ENCODE assay signal across 8 cellular contexts in genomic region chr20:50957276-50957675, GRCh38. TPM values are rescaled to one million over a fixed set of nuclear protein-coding genes. Genes with fewer than 3 reads are reported as not detected.
DNase-seq lines count a peak whose midpoint lies in the region; ATAC-seq, FAIRE-seq and TF ChIP-seq lines count a peak whose summit lies in the region.

No MANE protein-coding gene starts in this region.

- peak overlapping the region; percentile 69 to 99 (median 99) for H3K4me3 ChIP-seq in keratinocyte (ENCODE audit: control insufficient read depth in 2 of 3, extremely low read depth in 1 of 3, insufficient read depth in 2 of 3, low read depth in 1 of 3, low read length in 3 of 3)
- H3K4me3 ChIP-seq in tibial artery, result peak overlapping the region; percentile 83 to 88

- H2AFZ ChIP-seq in keratinocyte (ENCODE audit: control insufficient read depth, low read length), result no peak overlapping the region

- H3K9me3 ChIP-seq in keratinocyte (ENCODE audit: control insufficient read depth, low read depth, low read length) (no peaks in the 10 kb centered on the region), tibial artery (no peaks in the 10 kb centered on the region)

- peak overlapping the region; percentile 94 for H3K9ac ChIP-seq in keratinocyte (ENCODE audit: control insufficient read depth, extremely low read depth, insufficient read depth, low read length)

- peak overlapping the region; percentile 100 for H3K27ac ChIP-seq in keratinocyte (ENCODE audit: control insufficient read depth, insufficient read depth, low read length)
- H3K27ac ChIP-seq in tibial artery, result peak overlapping the region; percentile 87 to 88

- peak overlapping the region; percentile 92 for H3K4me2 ChIP-seq in keratinocyte (ENCODE audit: control insufficient read depth, extremely low read depth, insufficient read depth, low read depth, low read length)

- TF ChIP-seq CTCF in keratinocyte (optimal IDR thresholded peaks at IDR 0.05 in 1 of 3, IDR thresholded peaks at IDR 0.05 in 1 of 3, conservative IDR thresholded peaks at IDR 0.05 in 1 of 3; ENCODE audit: extremely low read depth in 1 of 3, insufficient read depth in 2 of 3, low read length in 3 of 3) (no peak), tibial artery (IDR thresholded peaks at IDR 0.05) (no peak), D721Med (IDR thresholded peaks at IDR 0.05; ENCODE audit: insufficient read depth, missing control alignments) (no peak)

- FAIRE-seq in keratinocyte (lab: Jason Lieb, UNC), result no peak
- no peak for FAIRE-seq in D721Med (lab: Jason Lieb, UNC)

- no peaks in the 10 kb centered on the region for H3K9me3 Mint-ChIP-seq in activated CD4-positive, alpha-beta T cell treated with anti-CD3 and anti-CD28 coated beads, Interleukin-2, amount 10 ng/mL, durations not matched to agents 24 days and 14 days
- no peaks in the 10 kb centered on the region for H3K9me3 Mint-ChIP-seq in activated naive CD8-positive, alpha-beta T cell treated with anti-CD3 and anti-CD28 coated beads, Interleukin-2, amount 10 ng/mL, durations not matched to agents 7 days and 5 days

- H3K4me3 Mint-ChIP-seq in activated CD4-positive, alpha-beta T cell treated with anti-CD3 and anti-CD28 coated beads, Interleukin-2, amount 10 ng/mL, durations not matched to agents 24 days and 14 days, result peak overlapping the region; percentile 99
- H3K4me3 Mint-ChIP-seq in activated naive CD8-positive, alpha-beta T cell treated with anti-CD3 and anti-CD28 coated beads, Interleukin-2, amount 10 ng/mL, durations not matched to agents 7 days and 5 days, result peak overlapping the region; percentile 94

- no peak for ATAC-seq in activated naive CD8-positive, alpha-beta T cell treated with anti-CD3 and anti-CD28 coated beads, Interleukin-2, amount 10 ng/mL, durations not matched to agents 7 days and 5 days (ENCODE audit: low read depth)
- ATAC-seq in GM19467 (IDR thresholded peaks at IDR 0.05; ENCODE audit: unreplicated experiment), result no peak

- H3K27me3 ChIP-seq in keratinocyte (ENCODE audit: control insufficient read depth, extremely low read depth, insufficient read depth, low read length) (no peaks in the 10 kb centered on the region), tibial artery (no peaks in the 10 kb centered on the region)

- H3K4me1 ChIP-seq in keratinocyte (ENCODE audit: control insufficient read depth, extremely low read depth, insufficient read depth, low read length) (peaks cover 20% of the 10 kb centered on the region), tibial artery (peaks cover 0 to 50% (median 33%) of the 10 kb centered on the region in 4 donors)

- DNase-seq in activated CD4-positive, alpha-beta T cell treated with anti-CD3 and anti-CD28 coated beads, Interleukin-2, amount 10 ng/mL, durations not matched to agents 24 days and 14 days, result no peak
- DNase-seq in activated CD4-positive, alpha-beta T cell treated with anti-CD3 and anti-CD28 coated beads for 4 hours, result no peak
- no peak for DNase-seq in activated naive CD8-positive, alpha-beta T cell treated with anti-CD3 and anti-CD28 coated beads, Interleukin-2, amount 10 ng/mL, durations not matched to agents 7 days and 5 days
- DNase-seq in keratinocyte (ENCODE audit: low read depth, low spot score), result no peak
- no peak for DNase-seq in tibial artery
- no peak for DNase-seq in posterior cingulate gyrus
- DNase-seq in D721Med (ENCODE audit: insufficient read length, low spot score), result no peak

- peaks cover 9% of the 10 kb centered on the region for H4K20me1 ChIP-seq in keratinocyte (ENCODE audit: control insufficient read depth, extremely low read depth, insufficient read depth, low read length)

- POLR2A ChIA-PET in activated naive CD8-positive, alpha-beta T cell treated with anti-CD3 and anti-CD28 coated beads, Interleukin-2, amount 10 ng/mL, durations not matched to agents 7 days and 5 days (lab: Charles Lee), result interaction anchor here (1.4 to 3.9 kb wide), 8 partner anchors 10 to 227 kb away, joined by 3 to 106 read pairs (median 7); partner anchors contain the start of genes ADNP, BCAS4 and PARD6B

- H3K27ac Mint-ChIP-seq in activated CD4-positive, alpha-beta T cell treated with anti-CD3 and anti-CD28 coated beads, Interleukin-2, amount 10 ng/mL, durations not matched to agents 24 days and 14 days, result peak overlapping the region; percentile 96
- peak overlapping the region; percentile 93 for H3K27ac Mint-ChIP-seq in activated naive CD8-positive, alpha-beta T cell treated with anti-CD3 and anti-CD28 coated beads, Interleukin-2, amount 10 ng/mL, durations not matched to agents 7 days and 5 days

- H3K79me2 ChIP-seq in keratinocyte (ENCODE audit: control insufficient read depth, insufficient read depth, low read length), result peaks cover 94% of the 10 kb centered on the region

- H3K4me1 Mint-ChIP-seq in activated CD4-positive, alpha-beta T cell treated with anti-CD3 and anti-CD28 coated beads, Interleukin-2, amount 10 ng/mL, durations not matched to agents 24 days and 14 days, result peaks cover 28% of the 10 kb centered on the region
- peaks cover 33% of the 10 kb centered on the region for H3K4me1 Mint-ChIP-seq in activated naive CD8-positive, alpha-beta T cell treated with anti-CD3 and anti-CD28 coated beads, Interleukin-2, amount 10 ng/mL, durations not matched to agents 7 days and 5 days

- dilution Hi-C loops in keratinocyte (cut with MboI; ENCODE audit: extremely low pct_ligation_motif_present, low sequenced_read_pairs), result no loop called here

- H3K36me3 ChIP-seq in keratinocyte (ENCODE audit: control insufficient read depth in 2 of 2, extremely low read depth in 1 of 2, insufficient read depth in 2 of 2, low read length in 2 of 2) (peaks cover 3 to 6% of the 10 kb centered on the region in 2 experiments), tibial artery (peaks cover 14 to 22% (median 18%) of the 10 kb centered on the region in 3 donors)

- no peaks in the 10 kb centered on the region for H3K9me1 ChIP-seq in keratinocyte (ENCODE audit: control insufficient read depth, extremely low read depth, insufficient read depth, low read length)

- intact Hi-C loops in activated CD4-positive, alpha-beta T cell treated with anti-CD3 and anti-CD28 coated beads, Interleukin-2, amount 10 ng/mL, durations not matched to agents 24 days and 14 days (cut with micrococcal nuclease), result loop anchor here (5.0 kb wide), 1 partner anchor 45 kb away; no protein-coding TSS in a partner anchor
- intact Hi-C loops in tibial artery (cut with DNase I; ENCODE audit: low total_unique reads) (loop anchor here (10.0 kb wide), 1 partner anchor 498 kb away; no protein-coding TSS in a partner anchor), posterior cingulate gyrus (cut with DNase I) (no loop called here)

- no peaks in the 10 kb centered on the region for H3K27me3 Mint-ChIP-seq in activated CD4-positive, alpha-beta T cell treated with anti-CD3 and anti-CD28 coated beads, Interleukin-2, amount 10 ng/mL, durations not matched to agents 24 days and 14 days
- no peaks in the 10 kb centered on the region for H3K27me3 Mint-ChIP-seq in activated naive CD8-positive, alpha-beta T cell treated with anti-CD3 and anti-CD28 coated beads, Interleukin-2, amount 10 ng/mL, durations not matched to agents 7 days and 5 days

- H3K36me3 Mint-ChIP-seq in activated CD4-positive, alpha-beta T cell treated with anti-CD3 and anti-CD28 coated beads, Interleukin-2, amount 10 ng/mL, durations not matched to agents 24 days and 14 days (ENCODE audit: low read depth), result peaks cover 36% of the 10 kb centered on the region
- peaks cover 8% of the 10 kb centered on the region for H3K36me3 Mint-ChIP-seq in activated naive CD8-positive, alpha-beta T cell treated with anti-CD3 and anti-CD28 coated beads, Interleukin-2, amount 10 ng/mL, durations not matched to agents 7 days and 5 days

RNA-seq across cellular contexts. Expression of gene DPM1, which starts 1.1 kb away (rescaled TPM):
- total RNA-seq in activated CD4-positive, alpha-beta T cell treated with anti-CD3 and anti-CD28 coated beads, Interleukin-2, amount 10 ng/mL, durations not matched to agents 24 days and 14 days, result 61.2 and 68.3 TPM in 2 replicates
- 10 to 100 TPM; 48.1 to 48.9 TPM for total RNA-seq in activated naive CD8-positive, alpha-beta T cell treated with anti-CD3 and anti-CD28 coated beads, Interleukin-2, amount 10 ng/mL, durations not matched to agents 7 days and 5 days
- 57.2 to 99.4 TPM (median 78.0 TPM) in 3 replicates for polyA plus RNA-seq in keratinocyte
- polyA plus RNA-seq in keratinocyte (2011; ENCODE audit: low read depth), result 54.8 TPM
- 52.2 and 67.8 TPM in 2 replicates for polyA plus RNA-seq in keratinocyte (2011; cell fraction: cytosol; rRNA removed)
- 56.3 and 100 TPM in 2 replicates for polyA plus RNA-seq in keratinocyte (2011; cell fraction: nucleus; rRNA removed)
- 64.9 and 71.9 TPM in 2 replicates for polyA plus RNA-seq in keratinocyte (2012; ENCODE audit: low replicate concordance)
- 4.3 to 21.9 TPM (median 14.2 TPM) in 3 replicates for polyA minus RNA-seq in keratinocyte
- polyA minus RNA-seq in keratinocyte (2011; cell fraction: cytosol; rRNA and poly(A)+ RNA removed), result 26.7 TPM
- polyA minus RNA-seq in keratinocyte (2011; cell fraction: nucleus; rRNA and poly(A)+ RNA removed), result 16.5 and 22.0 TPM in 2 replicates

RNA-seq across cellular contexts. Expression of gene MOCS3, which starts 1.3 kb away (rescaled TPM):
- 5.7 and 6.3 TPM in 2 replicates for total RNA-seq in activated CD4-positive, alpha-beta T cell treated with anti-CD3 and anti-CD28 coated beads, Interleukin-2, amount 10 ng/mL, durations not matched to agents 24 days and 14 days
- 1 to 10 TPM; 5.3 to 5.8 TPM for total RNA-seq in activated naive CD8-positive, alpha-beta T cell treated with anti-CD3 and anti-CD28 coated beads, Interleukin-2, amount 10 ng/mL, durations not matched to agents 7 days and 5 days
- 4.0 to 5.8 TPM (median 4.5 TPM) in 3 replicates for polyA plus RNA-seq in keratinocyte
- polyA plus RNA-seq in keratinocyte (2011; ENCODE audit: low read depth), result 1.1 TPM
- polyA plus RNA-seq in keratinocyte (2011; cell fraction: cytosol; rRNA removed), result 3.1 and 3.4 TPM in 2 replicates
- 4.7 and 5.6 TPM in 2 replicates for polyA plus RNA-seq in keratinocyte (2011; cell fraction: nucleus; rRNA removed)
- polyA plus RNA-seq in keratinocyte (2012; ENCODE audit: low replicate concordance), result 2.8 and 5.2 TPM in 2 replicates
- polyA minus RNA-seq in keratinocyte, result 6.3 to 10.3 TPM (median 7.0 TPM) in 3 replicates
- polyA minus RNA-seq in keratinocyte (2011; cell fraction: cytosol; rRNA and poly(A)+ RNA removed), result 8.2 TPM
- 7.5 and 8.1 TPM in 2 replicates for polyA minus RNA-seq in keratinocyte (2011; cell fraction: nucleus; rRNA and poly(A)+ RNA removed)

RNA-seq across cellular contexts. Expression of gene ADNP, which starts 26.0 kb away (rescaled TPM):
- 68.3 and 72.9 TPM in 2 replicates for total RNA-seq in activated CD4-positive, alpha-beta T cell treated with anti-CD3 and anti-CD28 coated beads, Interleukin-2, amount 10 ng/mL, durations not matched to agents 24 days and 14 days
- 10 to 100 TPM; 75.1 to 77.6 TPM for total RNA-seq in activated naive CD8-positive, alpha-beta T cell treated with anti-CD3 and anti-CD28 coated beads, Interleukin-2, amount 10 ng/mL, durations not matched to agents 7 days and 5 days
- polyA plus RNA-seq in keratinocyte, result 21.6 to 31.3 TPM (median 29.3 TPM) in 3 replicates
- polyA plus RNA-seq in keratinocyte (2011; ENCODE audit: low read depth), result 29.4 TPM
- polyA plus RNA-seq in keratinocyte (2011; cell fraction: cytosol; rRNA removed), result 18.1 and 33.5 TPM in 2 replicates
- 59.4 and 69.7 TPM in 2 replicates for polyA plus RNA-seq in keratinocyte (2011; cell fraction: nucleus; rRNA removed)
- 34.7 and 35.3 TPM in 2 replicates for polyA plus RNA-seq in keratinocyte (2012; ENCODE audit: low replicate concordance)
- polyA minus RNA-seq in keratinocyte, result 31.1 to 61.9 TPM (median 31.2 TPM) in 3 replicates
- polyA minus RNA-seq in keratinocyte (2011; cell fraction: cytosol; rRNA and poly(A)+ RNA removed), result 16.7 TPM
- polyA minus RNA-seq in keratinocyte (2011; cell fraction: nucleus; rRNA and poly(A)+ RNA removed), result 31.7 and 73.8 TPM in 2 replicates
